8 cellular contexts compared by ENCODE assay signal in genomic region chr15:57146394-57147140, GRCh38.
A peak's percentile ranks its signal among the peaks of the same experiment; 100 is the strongest.
DNase-seq lines count a peak whose midpoint lies in the region; ATAC-seq and TF ChIP-seq lines count a peak whose summit lies in the region.

No MANE protein-coding gene starts in this region.

- TF ChIP-seq RAD21 in neural cell (conservative IDR thresholded peaks at IDR 0.05): peak; percentile 61

- ATAC-seq in RWPE2 (ENCODE audit: low read depth): no peak
- no peak for ATAC-seq in HG03095 (IDR thresholded peaks at IDR 0.05; ENCODE audit: unreplicated experiment)

- no peaks in the 10 kb centered on the region for H3K79me2 ChIP-seq in fibroblast of lung (ENCODE audit: control insufficient read depth, insufficient read depth, low read length)
- peaks cover 10% of the 10 kb centered on the region for H3K79me2 ChIP-seq in neural cell (replicated peaks; ENCODE audit: insufficient read depth, low read length)

- H3K9me3 ChIP-seq in RWPE2 (ENCODE audit: severe bottlenecking): no peaks in the 10 kb centered on the region
- no peaks in the 10 kb centered on the region for H3K9me3 ChIP-seq in fibroblast of lung (ENCODE audit: control insufficient read depth, insufficient read depth, low read depth, low read length)
- no peaks in the 10 kb centered on the region for H3K9me3 ChIP-seq in neural cell (ENCODE audit: low read length)

- peak; percentile 57 for TF ChIP-seq CTCF in LNCaP clone FGC (IDR thresholded peaks at IDR 0.05; ENCODE audit: control insufficient read depth, extremely low read depth, insufficient read depth)
- TF ChIP-seq CTCF in RWPE2 (IDR thresholded peaks at IDR 0.05; ENCODE audit: poor library complexity, severe bottlenecking): peak; percentile 98
- peak; percentile 40 to 65 for TF ChIP-seq CTCF in fibroblast of lung (conservative IDR thresholded peaks at IDR 0.05 in 1 of 2, IDR thresholded peaks at IDR 0.05 in 1 of 2; ENCODE audit: low read depth in 1 of 2, low read length in 2 of 2)
- TF ChIP-seq CTCF in neural cell (IDR thresholded peaks at IDR 0.05; ENCODE audit: poor library complexity, severe bottlenecking): peak; percentile 59

- H3K36me3 ChIP-seq in RWPE2 (ENCODE audit: low read depth): 0 out of 2 replicates have a peak, but pooled peaks cover 4% of the 10 kb centered on the region
- no peaks in the 10 kb centered on the region for H3K36me3 ChIP-seq in fibroblast of lung (ENCODE audit: control insufficient read depth, insufficient read depth, low read length)
- H3K36me3 ChIP-seq in neural cell (ENCODE audit: insufficient read depth, low read length): no peaks in the 10 kb centered on the region

- H3K27me3 ChIP-seq in RWPE2 (ENCODE audit: insufficient read depth, poor library complexity, severe bottlenecking): no peaks in the 10 kb centered on the region
- no peaks in the 10 kb centered on the region for H3K27me3 ChIP-seq in fibroblast of lung (ENCODE audit: control insufficient read depth, insufficient read depth, low read length)
- H3K27me3 ChIP-seq in neural cell (ENCODE audit: insufficient read depth, low read depth, low read length): no peaks in the 10 kb centered on the region

- no peaks in the 10 kb centered on the region for H3K9me2 ChIP-seq in neural cell (ENCODE audit: insufficient read depth, low read length)

- no peak overlapping the region for H3K9ac ChIP-seq in fibroblast of lung (ENCODE audit: insufficient read depth, low read length)
- no peak overlapping the region for H3K9ac ChIP-seq in neural cell (ENCODE audit: low read length)

- H3K4me2 ChIP-seq in fibroblast of lung (ENCODE audit: extremely low read depth, insufficient read depth, low read length) (peak overlapping the region; percentile 87), neural cell (ENCODE audit: low read length) (no peak overlapping the region)

- H3K4me1 ChIP-seq in RWPE2 (ENCODE audit: insufficient read depth, poor library complexity, severe bottlenecking): peaks cover 20% of the 10 kb centered on the region
- H3K4me1 ChIP-seq in fibroblast of lung (ENCODE audit: control insufficient read depth, extremely low read depth, insufficient read depth, low read length): peaks cover 8% of the 10 kb centered on the region

- no peaks in the 10 kb centered on the region for H3F3A ChIP-seq in neural cell (ENCODE audit: insufficient read depth, low read length, poor library complexity, severe bottlenecking)

- no peak for TF ChIP-seq EP300 in neural cell (conservative IDR thresholded peaks at IDR 0.05; ENCODE audit: poor library complexity, severe bottlenecking)

- peak; percentile 43 for DNase-seq in DMS53 treated with DMSO at 0.1 percent for 48 hours (lab: John Stamatoyannopoulos, UW; ENCODE audit: unreplicated experiment)
- DNase-seq in LNCaP clone FGC (ENCODE audit: low read depth): peak; percentile 42
- no peak for DNase-seq in RWPE2 (ENCODE audit: low spot score)
- peak; percentile 58 to 86 for DNase-seq in fibroblast of lung (ENCODE audit: low read depth in 2 of 2)
- DNase-seq in ecto neural progenitor cell (ENCODE audit: low spot score): no peak
- DNase-seq in activated naive CD4-positive, alpha-beta T cell treated with anti-CD3 and anti-CD28 coated beads, Interleukin-2, amount 50 U/mL, for 16 hours: no peak

- no peak overlapping the region for H3K4me3 ChIP-seq in LNCaP clone FGC (ENCODE audit: low read depth, low read length)
- no peak overlapping the region for H3K4me3 ChIP-seq in RWPE2 (ENCODE audit: severe bottlenecking)
- H3K4me3 ChIP-seq in fibroblast of lung (replicated peaks in 1 of 4; ENCODE audit: control extremely low read depth in 1 of 4, insufficient read depth in 1 of 4, low read depth in 3 of 4, low read length in 4 of 4): peak overlapping the region; percentile 5 to 49 (median 38)
- no peak overlapping the region for H3K4me3 ChIP-seq in neural cell (ENCODE audit: low read length)

- H2AFZ ChIP-seq in fibroblast of lung (ENCODE audit: low read length): no peak overlapping the region
- no peak overlapping the region for H2AFZ ChIP-seq in neural cell (ENCODE audit: low read depth, low read length)

- H4K20me1 ChIP-seq in fibroblast of lung (ENCODE audit: control insufficient read depth, extremely low read depth, insufficient read depth, low read length): no peaks in the 10 kb centered on the region
- H4K20me1 ChIP-seq in neural cell (ENCODE audit: insufficient read depth): no peaks in the 10 kb centered on the region

- H3K27ac ChIP-seq in RWPE2 (ENCODE audit: poor library complexity, severe bottlenecking): no peak overlapping the region
- peak overlapping the region; percentile 59 for H3K27ac ChIP-seq in fibroblast of lung (ENCODE audit: insufficient read depth, low read length)
- no peak overlapping the region for H3K27ac ChIP-seq in neural cell (ENCODE audit: low read length)

TF ChIP-seq in neural cell, 6 proteins besides CTCF, POLR2A, EP300 and RAD21:
- TF ChIP-seq EZH2 (IDR thresholded peaks at IDR 0.05; ENCODE audit: borderline replicate concordance, insufficient read depth, low read length, poor library complexity, severe bottlenecking) (no peak), TAF1 (IDR thresholded peaks at IDR 0.05; ENCODE audit: low read depth) (no peak), POLR2AphosphoS5 (IDR thresholded peaks at IDR 0.05) (no peak), MXI1 (conservative IDR thresholded peaks at IDR 0.05; ENCODE audit: poor library complexity, severe bottlenecking) (no peak), SMC3 (conservative IDR thresholded peaks at IDR 0.05; ENCODE audit: poor library complexity) (peak; percentile 57)
- TF ChIP-seq, protein P1, sequence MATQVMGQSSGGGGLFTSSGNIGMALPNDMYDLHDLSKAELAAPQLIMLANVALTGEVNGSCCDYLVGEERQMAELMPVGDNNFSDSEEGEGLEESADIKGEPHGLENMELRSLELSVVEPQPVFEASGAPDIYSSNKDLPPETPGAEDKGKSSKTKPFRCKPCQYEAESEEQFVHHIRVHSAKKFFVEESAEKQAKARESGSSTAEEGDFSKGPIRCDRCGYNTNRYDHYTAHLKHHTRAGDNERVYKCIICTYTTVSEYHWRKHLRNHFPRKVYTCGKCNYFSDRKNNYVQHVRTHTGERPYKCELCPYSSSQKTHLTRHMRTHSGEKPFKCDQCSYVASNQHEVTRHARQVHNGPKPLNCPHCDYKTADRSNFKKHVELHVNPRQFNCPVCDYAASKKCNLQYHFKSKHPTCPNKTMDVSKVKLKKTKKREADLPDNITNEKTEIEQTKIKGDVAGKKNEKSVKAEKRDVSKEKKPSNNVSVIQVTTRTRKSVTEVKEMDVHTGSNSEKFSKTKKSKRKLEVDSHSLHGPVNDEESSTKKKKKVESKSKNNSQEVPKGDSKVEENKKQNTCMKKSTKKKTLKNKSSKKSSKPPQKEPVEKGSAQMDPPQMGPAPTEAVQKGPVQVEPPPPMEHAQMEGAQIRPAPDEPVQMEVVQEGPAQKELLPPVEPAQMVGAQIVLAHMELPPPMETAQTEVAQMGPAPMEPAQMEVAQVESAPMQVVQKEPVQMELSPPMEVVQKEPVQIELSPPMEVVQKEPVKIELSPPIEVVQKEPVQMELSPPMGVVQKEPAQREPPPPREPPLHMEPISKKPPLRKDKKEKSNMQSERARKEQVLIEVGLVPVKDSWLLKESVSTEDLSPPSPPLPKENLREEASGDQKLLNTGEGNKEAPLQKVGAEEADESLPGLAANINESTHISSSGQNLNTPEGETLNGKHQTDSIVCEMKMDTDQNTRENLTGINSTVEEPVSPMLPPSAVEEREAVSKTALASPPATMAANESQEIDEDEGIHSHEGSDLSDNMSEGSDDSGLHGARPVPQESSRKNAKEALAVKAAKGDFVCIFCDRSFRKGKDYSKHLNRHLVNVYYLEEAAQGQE (IDR thresholded peaks at IDR 0.05; ENCODE audit: borderline replicate concordance): no peak

Comparison
In these comparisons a context has a peak if more than half of its experiments do, and no peak if none do; other contexts are left out.
1. DNase-seq: peak in DMS53 treated with DMSO at 0.1 percent for 48 hours (single experiment), LNCaP clone FGC (single experiment) and fibroblast of lung (2 of 2); none in RWPE2 (single experiment), ecto neural progenitor cell (single experiment) and activated naive CD4-positive, alpha-beta T cell treated with anti-CD3 and anti-CD28 coated beads, Interleukin-2, amount 50 U/mL, for 16 hours (single experiment).
2. H3K4me3 ChIP-seq: peak in fibroblast of lung (4 of 4); none in LNCaP clone FGC (single experiment), RWPE2 (single experiment) and neural cell (single experiment).
3. Peak in every context shown above with its lines, with median percentiles within 50 percentile points of each other: CTCF ChIP-seq.